8 cellular contexts compared by ENCODE assay signal in the genomic region with DNA sequence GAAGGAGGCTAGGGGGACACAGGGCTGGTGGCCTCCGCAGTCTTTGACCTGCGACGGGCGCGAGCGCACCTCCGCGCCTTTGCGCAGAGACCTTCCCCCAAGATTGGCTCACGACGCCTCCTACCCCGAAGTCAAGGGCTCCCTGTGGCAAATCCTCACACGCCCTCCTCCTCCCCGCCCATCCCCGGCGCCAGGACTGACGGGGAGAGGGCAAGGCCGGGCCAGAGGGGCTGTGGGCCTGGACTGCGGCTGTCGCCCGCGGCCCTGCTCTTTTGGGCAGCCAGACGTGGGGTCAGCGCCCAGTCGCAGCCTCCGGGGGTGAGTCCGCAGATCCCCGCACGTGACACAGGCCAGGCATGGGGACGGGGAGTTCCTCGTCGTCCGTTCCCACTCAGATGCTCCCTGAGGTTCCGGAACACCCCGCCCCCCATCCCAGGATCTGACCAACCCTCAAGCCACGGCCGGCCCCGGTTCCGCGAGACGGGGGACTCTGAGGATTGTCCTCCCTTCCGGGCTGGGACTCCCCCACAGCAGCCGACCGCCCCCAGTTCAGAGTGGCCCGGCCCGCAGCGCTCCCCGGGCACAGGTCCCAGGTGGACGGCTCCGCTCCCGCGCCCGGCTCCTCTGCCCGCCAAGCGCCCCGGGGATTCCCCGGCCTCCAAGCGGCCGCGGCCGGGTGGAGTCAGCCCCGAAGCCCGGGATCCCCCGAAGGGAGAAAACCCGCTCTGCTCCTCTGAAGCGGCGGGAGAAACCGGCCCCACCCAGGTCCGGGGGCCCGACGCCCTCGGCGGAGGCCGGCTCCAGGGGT. TPM values are rescaled to one million over a fixed set of nuclear protein-coding genes. Genes with fewer than 3 reads are reported as not detected.
A peak's percentile ranks its signal among the peaks of the same experiment; 100 is the strongest.
DNase-seq lines count a peak whose midpoint lies in the region; ATAC-seq, FAIRE-seq and TF ChIP-seq lines count a peak whose summit lies in the region.

No MANE protein-coding gene starts in this region.

- H3K4me3 Mint-ChIP-seq in natural killer cell treated with Interleukin-12 subunit alpha and Interleukin-12 subunit beta and Interleukin-15 and Interleukin-18, amount 100 ng/mL, for 72 hours = peak overlapping the region; percentile 22

- H3K9me3 Mint-ChIP-seq in natural killer cell treated with Interleukin-12 subunit alpha and Interleukin-12 subunit beta and Interleukin-15 and Interleukin-18, amount 100 ng/mL, for 72 hours = no peaks in the 10 kb centered on the region

- CTCF ChIA-PET in endothelial cell of umbilical vein (lab: Charles Lee) = interaction anchor here (0.9 to 1.4 kb wide), 4 partner anchors 27 to 111 kb away, joined by 3 to 14 read pairs (median 4); no protein-coding TSS in a partner anchor

- H3K9me1 ChIP-seq in endothelial cell of umbilical vein (replicated peaks; ENCODE audit: control insufficient read depth, extremely low read depth, insufficient read depth, low read length) = no peaks in the 10 kb centered on the region

- H3K36me3 ChIP-seq in endothelial cell of umbilical vein (ENCODE audit: control insufficient read depth in 2 of 2, extremely low read depth in 1 of 2, insufficient read depth in 2 of 2, low read length in 2 of 2) (no peaks in the 10 kb centered on the region), testis (ENCODE audit: low read depth, missing control alignments) (no peaks in the 10 kb centered on the region)

- H3K4me3 ChIP-seq in AG10803 (ENCODE audit: low read length) (peak overlapping the region; percentile 93), endothelial cell of umbilical vein (replicated peaks in 1 of 3; ENCODE audit: insufficient read depth in 1 of 3, low read depth in 1 of 3, low read length in 3 of 3) (peak overlapping the region; percentile 47 to 51 (median 51)), testis (peak overlapping the region; percentile 53 to 60)

- H3K9ac ChIP-seq in endothelial cell of umbilical vein (replicated peaks; ENCODE audit: extremely low read depth, insufficient read depth, low read length) = peak overlapping the region; percentile 87

- peaks cover 4 to 6% of the 10 kb centered on the region in 2 donors for H3K27me3 Mint-ChIP-seq in natural killer cell treated with Interleukin-12 subunit alpha and Interleukin-12 subunit beta and Interleukin-15 and Interleukin-18, amount 100 ng/mL, for 72 hours

- H3K27ac Mint-ChIP-seq in natural killer cell treated with Interleukin-12 subunit alpha and Interleukin-12 subunit beta and Interleukin-15 and Interleukin-18, amount 100 ng/mL, for 72 hours = no peak overlapping the region

- DNase-seq in AG10803 (ENCODE audit: low read depth) (no peak), endothelial cell of umbilical vein (ENCODE audit: low read depth, low spot score) (no peak), testis (no peak), cortex of kidney (lab: John Stamatoyannopoulos, UW) (no peak)
- peak; percentile 24 for DNase-seq in activated CD4-positive, alpha-beta T cell treated with anti-CD3 and anti-CD28 coated beads for 1 hour
- peak; percentile 80 for DNase-seq in natural killer cell treated with Interleukin-12 subunit alpha and Interleukin-12 subunit beta and Interleukin-15 and Interleukin-18, amount 100 ng/mL, for 72 hours (ENCODE audit: low spot score)

- no TSS peak for BruUV-seq in endothelial cell of umbilical vein (replicated peaks; lab: Mats Ljungman, UMichigan)

- H3K79me2 ChIP-seq in endothelial cell of umbilical vein (ENCODE audit: control insufficient read depth, insufficient read depth, low read length) = peaks cover 19% of the 10 kb centered on the region

- WGBS in testis, 2 donors = 1 to 2% methylated on average over 17 to 51 of the region's 74 CpGs

- H3K9me3 ChIP-seq in endothelial cell of umbilical vein (replicated peaks; ENCODE audit: control insufficient read depth, insufficient read depth, low read length) (no peaks in the 10 kb centered on the region), testis (no peaks in the 10 kb centered on the region)

- TF ChIP-seq POLR2A in endothelial cell of umbilical vein (IDR thresholded peaks at IDR 0.05; ENCODE audit: low read depth, low read length) (no peak), testis (IDR thresholded peaks at IDR 0.05) (no peak)

- ATAC-seq in GM19395 (IDR thresholded peaks at IDR 0.05; ENCODE audit: unreplicated experiment) = peak; percentile 33
- ATAC-seq in HG03442 (IDR thresholded peaks at IDR 0.05; ENCODE audit: unreplicated experiment) = peak; percentile 27
- ATAC-seq in natural killer cell treated with Interleukin-12 subunit alpha and Interleukin-12 subunit beta and Interleukin-15 and Interleukin-18, amount 100 ng/mL, for 72 hours = peak; percentile 65 to 75

- H3K4me2 ChIP-seq in endothelial cell of umbilical vein (ENCODE audit: insufficient read depth, low read length) = peak overlapping the region; percentile 69

- FAIRE-seq in endothelial cell of umbilical vein (lab: Jason Lieb, UNC) = no peak

- intact Hi-C loops in endothelial cell of umbilical vein (cut with micrococcal nuclease) = no loop called here
- intact Hi-C loops in testis (cut with DNase I; ENCODE audit: low total_unique reads) = no loop called here

- H3K27me3 ChIP-seq in endothelial cell of umbilical vein (ENCODE audit: control insufficient read depth in 2 of 2, insufficient read depth in 2 of 2, low read length in 2 of 2) (no peaks in the 10 kb centered on the region), testis (no peaks in the 10 kb centered on the region)

- POLR2A ChIA-PET in endothelial cell of umbilical vein (lab: Charles Lee) = interaction anchor here (0.8 to 1.1 kb wide), 2 partner anchors 12 to 64 kb away, joined by 3 to 4 read pairs; no protein-coding TSS in a partner anchor

- H3K27ac ChIP-seq in endothelial cell of umbilical vein (ENCODE audit: insufficient read depth, low read depth, low read length) (peak overlapping the region; percentile 79), testis (peak overlapping the region in 1 of 2 donors; percentile 48)

- H3K36me3 Mint-ChIP-seq in natural killer cell treated with Interleukin-12 subunit alpha and Interleukin-12 subunit beta and Interleukin-15 and Interleukin-18, amount 100 ng/mL, for 72 hours = no peaks in the 10 kb centered on the region

- peaks cover 18 to 24% of the 10 kb centered on the region in 2 donors for H3K4me1 Mint-ChIP-seq in natural killer cell treated with Interleukin-12 subunit alpha and Interleukin-12 subunit beta and Interleukin-15 and Interleukin-18, amount 100 ng/mL, for 72 hours (ENCODE audit: low read depth in 2 of 2)

- H2AFZ ChIP-seq in endothelial cell of umbilical vein (ENCODE audit: low read depth, low read length) = peak overlapping the region; percentile 90

- no peaks in the 10 kb centered on the region for H4K20me1 ChIP-seq in endothelial cell of umbilical vein (replicated peaks; ENCODE audit: control insufficient read depth, extremely low read depth, insufficient read depth, low read length)

- dilution Hi-C loops in endothelial cell of umbilical vein (cut with MboI; ENCODE audit: extremely low pct_ligation_motif_present, low sequenced_read_pairs) = no loop called here

- TF ChIP-seq CTCF in AG10803 (conservative IDR thresholded peaks at IDR 0.05; ENCODE audit: low read length) = no peak
- TF ChIP-seq CTCF in endothelial cell of umbilical vein (IDR thresholded peaks at IDR 0.05; ENCODE audit: extremely low read depth in 1 of 2, insufficient read depth in 1 of 2, low read depth in 1 of 2, low read length in 2 of 2) = no peak
- no peak for TF ChIP-seq CTCF in testis (IDR thresholded peaks at IDR 0.05)

- H3K4me1 ChIP-seq in endothelial cell of umbilical vein (ENCODE audit: control insufficient read depth, extremely low read depth, insufficient read depth, low read length) (peaks cover 18% of the 10 kb centered on the region), testis (peaks cover 13% of the 10 kb centered on the region)

TF ChIP-seq in endothelial cell of umbilical vein, 7 proteins besides CTCF, POLR2A, EP300 and RAD21:
- no peak for TF ChIP-seq FOS (IDR thresholded peaks at IDR 0.05; ENCODE audit: borderline replicate concordance, insufficient read depth, low read length)
- TF ChIP-seq GATA2 (IDR thresholded peaks at IDR 0.05; ENCODE audit: insufficient read depth, insufficient read length, low read depth, low read length) = no peak
- TF ChIP-seq, protein P1, sequence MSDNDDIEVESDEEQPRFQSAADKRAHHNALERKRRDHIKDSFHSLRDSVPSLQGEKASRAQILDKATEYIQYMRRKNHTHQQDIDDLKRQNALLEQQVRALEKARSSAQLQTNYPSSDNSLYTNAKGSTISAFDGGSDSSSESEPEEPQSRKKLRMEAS (IDR thresholded peaks at IDR 0.05; ENCODE audit: insufficient read depth, insufficient read length) = no peak
- no peak for TF ChIP-seq MYC (IDR thresholded peaks at IDR 0.05; ENCODE audit: low read depth, low read length)
- no peak for TF ChIP-seq JUN (IDR thresholded peaks at IDR 0.05; ENCODE audit: borderline replicate concordance, insufficient read depth, insufficient read length, low read depth)

RNA-seq across cellular contexts. Expression of a gene that starts 0.5 kb away (rescaled TPM):
- total RNA-seq in endothelial cell of umbilical vein = 4.4 and 5.4 TPM in 2 replicates
- 2.0 and 2.4 TPM in 2 replicates for polyA plus RNA-seq in endothelial cell of umbilical vein
- polyA plus RNA-seq in endothelial cell of umbilical vein (2011; cell fraction: cytosol; rRNA removed) = 1.8 and 2.0 TPM in 2 replicates
- polyA plus RNA-seq in endothelial cell of umbilical vein (2011; cell fraction: nucleus; rRNA removed) = 5.4 and 6.0 TPM in 2 replicates
- 3.8 and 4.0 TPM in 2 replicates for polyA plus RNA-seq in endothelial cell of umbilical vein (2012)
- 7.7 and 8.4 TPM in 2 replicates for polyA minus RNA-seq in endothelial cell of umbilical vein
- polyA minus RNA-seq in endothelial cell of umbilical vein (2011; cell fraction: cytosol; rRNA and poly(A)+ RNA removed) = 8.7 TPM
- polyA minus RNA-seq in endothelial cell of umbilical vein (2011; cell fraction: nucleus; rRNA and poly(A)+ RNA removed) = 6.5 and 8.6 TPM in 2 replicates
- 10 to 100 TPM; 10.9 to 18.9 TPM for total RNA-seq in natural killer cell treated with Interleukin-12 subunit alpha and Interleukin-12 subunit beta and Interleukin-15 and Interleukin-18, amount 100 ng/mL, for 72 hours
- 1 to 10 TPM; 5.6 to 5.8 TPM for total RNA-seq in testis
- 3.7 TPM for polyA plus RNA-seq in testis (ENCODE audit: insufficient read depth, low read depth, low replicate concordance)

Comparison
In these comparisons a context has a peak if more than half of its experiments do, and no peak if none do; other contexts are left out.
1. DNase-seq: peak in activated CD4-positive, alpha-beta T cell treated with anti-CD3 and anti-CD28 coated beads for 1 hour (single experiment) and natural killer cell treated with Interleukin-12 subunit alpha and Interleukin-12 subunit beta and Interleukin-15 and Interleukin-18, amount 100 ng/mL, for 72 hours (single experiment); none in AG10803 (single experiment), endothelial cell of umbilical vein (single experiment), testis (single experiment) and cortex of kidney (single experiment).
2. Peak in every context shown above with its lines, with median percentiles within 50 percentile points of each other: H3K4me3 ChIP-seq and ATAC-seq.